ENCODE assay signal across 17 cellular contexts in the genomic region with DNA sequence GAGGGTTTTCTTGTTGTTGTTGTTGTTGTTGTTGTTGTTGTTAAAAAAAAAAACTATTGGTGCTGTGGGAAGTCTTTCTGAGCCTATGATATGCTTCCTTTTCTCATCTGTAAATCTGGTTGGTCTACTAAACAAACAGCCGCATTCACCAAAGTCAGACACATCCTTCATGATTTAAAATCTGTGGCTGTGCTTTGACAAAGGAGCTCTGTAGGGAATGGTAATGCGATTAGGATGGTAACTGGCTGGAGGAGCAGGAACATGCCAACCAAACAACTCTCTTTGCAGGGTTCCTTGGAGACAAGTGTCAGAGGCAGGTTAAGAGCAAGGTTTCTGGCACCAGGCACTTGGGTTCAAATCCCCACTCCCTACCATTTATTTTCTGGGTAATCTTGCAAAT. TPM values are rescaled to one million over a fixed set of nuclear protein-coding genes. Genes with fewer than 3 reads are reported as not detected.
DNase-seq lines count a peak whose midpoint lies in the region; ATAC-seq, FAIRE-seq and TF ChIP-seq lines count a peak whose summit lies in the region.
"Had no signal": no experiment of that assay in that cellular context is flagged by ENCODE, and none has a peak within 500 bp of the region (broad histone marks: within the 10 kb centered on the region; RNA-seq: fewer than 3 reads in every experiment).

No MANE protein-coding gene starts in this region.

- H3K27ac ChIP-seq in MM.1S (ENCODE audit: low read length) (peak overlapping the region; percentile 49; the same call in 1 of the 2 replicates), pancreas (no peak overlapping the region)
- H3K27ac ChIP-seq: breast epithelium, left ventricle myocardium inferior, prostate gland had no signal

- H3K4me2 ChIP-seq in MM.1S (ENCODE audit: low read depth, low read length): peak overlapping the region; percentile 58

- no peaks in the 10 kb centered on the region for H3K79me2 ChIP-seq in MM.1S (ENCODE audit: low read length)

- peak overlapping the region; percentile 85 for H3K27ac Mint-ChIP-seq in activated CD4-positive, alpha-beta T cell treated with anti-CD3 and anti-CD28 coated beads, Interleukin-2, amount 10 ng/mL, durations not matched to agents 24 days and 14 days
- H3K27ac Mint-ChIP-seq in central memory CD8-positive, alpha-beta T cell (ENCODE audit: low read depth): peak overlapping the region; percentile 87
- H3K27ac Mint-ChIP-seq: stimulated activated naive CD8-positive, alpha-beta T cell treated with anti-CD3 and anti-CD28 coated beads, Interleukin-15, Interleukin-2, amounts not matched to agents 100 ng/mL and 50 ng/mL, for 24 hours had no signal

- intact Hi-C loops in activated CD4-positive, alpha-beta T cell treated with anti-CD3 and anti-CD28 coated beads, Interleukin-2, amount 10 ng/mL, durations not matched to agents 24 days and 14 days (cut with micrococcal nuclease): no loop called here
- intact Hi-C loops in pancreas (cut with DNase I): no loop called here

- H3K27me3 ChIP-seq in MM.1S (replicated peaks; ENCODE audit: insufficient read depth, low read length) (no peaks in the 10 kb centered on the region), pancreas (no peaks in the 10 kb centered on the region)
- H3K27me3 ChIP-seq: breast epithelium had no signal

- H3K9me2 ChIP-seq in MM.1S (replicated peaks; ENCODE audit: insufficient read depth, low read length): no peaks in the 10 kb centered on the region

- H3K4me3 ChIP-seq in MM.1S (ENCODE audit: low read length): no peak overlapping the region
- H3K4me3 ChIP-seq in pancreas: no peak overlapping the region
- H3K4me3 ChIP-seq: breast epithelium, left ventricle myocardium inferior, prostate gland had no signal

- H4K20me1 ChIP-seq in MM.1S (ENCODE audit: insufficient read depth, low read length): no peaks in the 10 kb centered on the region

- H3K4me3 Mint-ChIP-seq in activated CD4-positive, alpha-beta T cell treated with anti-CD3 and anti-CD28 coated beads, Interleukin-2, amount 10 ng/mL, durations not matched to agents 24 days and 14 days: peak overlapping the region; percentile 55
- H3K4me3 Mint-ChIP-seq in central memory CD8-positive, alpha-beta T cell: peak overlapping the region; percentile 62
- H3K4me3 Mint-ChIP-seq: stimulated activated naive CD8-positive, alpha-beta T cell treated with anti-CD3 and anti-CD28 coated beads, Interleukin-15, Interleukin-2, amounts not matched to agents 100 ng/mL and 50 ng/mL, for 24 hours had no signal

- no peaks in the 10 kb centered on the region for H3K27me3 Mint-ChIP-seq in activated CD4-positive, alpha-beta T cell treated with anti-CD3 and anti-CD28 coated beads, Interleukin-2, amount 10 ng/mL, durations not matched to agents 24 days and 14 days
- H3K27me3 Mint-ChIP-seq in central memory CD8-positive, alpha-beta T cell: no peaks in the 10 kb centered on the region
- H3K27me3 Mint-ChIP-seq: stimulated activated naive CD8-positive, alpha-beta T cell treated with anti-CD3 and anti-CD28 coated beads, Interleukin-15, Interleukin-2, amounts not matched to agents 100 ng/mL and 50 ng/mL, for 24 hours had no signal

- no peak for FAIRE-seq in pancreas (lab: Jason Lieb, UNC)
- FAIRE-seq: A204.1 had no signal

- TF ChIP-seq CTCF in MM.1S (IDR thresholded peaks at IDR 0.05; ENCODE audit: low read length): no peak
- TF ChIP-seq CTCF in pancreas (IDR thresholded peaks at IDR 0.05): no peak

- no peak overlapping the region; the same call in 1 of the 2 replicates for H3K9ac ChIP-seq in MM.1S (ENCODE audit: low read length)

- H3K36me3 ChIP-seq in MM.1S (replicated peaks; ENCODE audit: insufficient read depth, low read length) (no peaks in the 10 kb centered on the region), pancreas (no peaks in the 10 kb centered on the region)
- H3K36me3 ChIP-seq: breast epithelium, left ventricle myocardium inferior, prostate gland had no signal

- H2AFZ ChIP-seq in MM.1S (ENCODE audit: low read length): peak overlapping the region; percentile 32

- H3K4me1 ChIP-seq in MM.1S (ENCODE audit: low read length): peaks cover 25% of the 10 kb centered on the region
- no peaks in the 10 kb centered on the region for H3K4me1 ChIP-seq in pancreas
- H3K4me1 ChIP-seq: breast epithelium, prostate gland had no signal

- H3K9me3 ChIP-seq in MM.1S (replicated peaks; ENCODE audit: insufficient read depth, low read length) (no peaks in the 10 kb centered on the region), pancreas (no peaks in the 10 kb centered on the region)
- H3K9me3 ChIP-seq: breast epithelium, left ventricle myocardium inferior, prostate gland had no signal

- DNase-seq in activated CD4-positive, alpha-beta T cell treated with anti-CD3 and anti-CD28 coated beads, Interleukin-2, amount 10 ng/mL, durations not matched to agents 24 days and 14 days: no peak
- DNase-seq in activated CD4-positive, alpha-beta T cell treated with anti-CD3 and anti-CD28 coated beads for 4 hours: no peak
- no peak for DNase-seq in MM.1S
- DNase-seq in central memory CD8-positive, alpha-beta T cell (ENCODE audit: low spot score in 2 of 2): no peak
- DNase-seq in pons (ENCODE audit: low spot score): peak; percentile 93
- no peak for DNase-seq in pancreas
- no peak for DNase-seq in NCI-H2107 (lab: John Stamatoyannopoulos, UW)
- DNase-seq: activated naive CD4-positive, alpha-beta T cell treated with anti-CD3 and anti-CD28 coated beads, Interleukin-2, amount 50 U/mL, for 16 hours; IMR-90; left ventricle myocardium inferior; NCI-H1092 treated with DMSO at 0.1 percent for 48 hours; stimulated activated CD4-positive, alpha-beta T cell treated with anti-CD3 and anti-CD28 coated beads, Interleukin-12 subunit alpha, Interleukin-12 subunit beta, amount 100 ng/mL, for 4 hours had no signal

- H3F3A ChIP-seq in MM.1S (ENCODE audit: insufficient read depth, low read length): 0 out of 2 replicates have a peak, but pooled peaks cover 9% of the 10 kb centered on the region

- peak; percentile 38 for ATAC-seq in central memory CD8-positive, alpha-beta T cell (replicated peaks; ENCODE audit: extremely low read depth, poor library complexity, severe bottlenecking)
- ATAC-seq in pancreas (no peak), GM21390 (IDR thresholded peaks at IDR 0.05; ENCODE audit: unreplicated experiment) (no peak)

- H3K36me3 Mint-ChIP-seq in activated CD4-positive, alpha-beta T cell treated with anti-CD3 and anti-CD28 coated beads, Interleukin-2, amount 10 ng/mL, durations not matched to agents 24 days and 14 days (ENCODE audit: low read depth): peaks cover 4% of the 10 kb centered on the region
- no peaks in the 10 kb centered on the region for H3K36me3 Mint-ChIP-seq in central memory CD8-positive, alpha-beta T cell (ENCODE audit: insufficient read depth)

- WGBS in pancreas, 2 donors: 86 to 87% methylated on average over 2 of the region's 2 CpGs

- peaks cover 25% of the 10 kb centered on the region for H3K9me3 Mint-ChIP-seq in activated CD4-positive, alpha-beta T cell treated with anti-CD3 and anti-CD28 coated beads, Interleukin-2, amount 10 ng/mL, durations not matched to agents 24 days and 14 days
- H3K9me3 Mint-ChIP-seq in central memory CD8-positive, alpha-beta T cell: no peaks in the 10 kb centered on the region

- H3K4me1 Mint-ChIP-seq in activated CD4-positive, alpha-beta T cell treated with anti-CD3 and anti-CD28 coated beads, Interleukin-2, amount 10 ng/mL, durations not matched to agents 24 days and 14 days: peaks cover 46% of the 10 kb centered on the region
- peaks cover 64% of the 10 kb centered on the region for H3K4me1 Mint-ChIP-seq in central memory CD8-positive, alpha-beta T cell

RNA-seq across cellular contexts. Expression of a gene that starts 14.9 kb away (rescaled TPM):
- total RNA-seq in activated CD4-positive, alpha-beta T cell treated with anti-CD3 and anti-CD28 coated beads, Interleukin-2, amount 10 ng/mL, durations not matched to agents 24 days and 14 days: 20.4 and 20.8 TPM in 2 replicates
- total RNA-seq in pancreas: 1 to 10 TPM; 3.0 to 5.1 (median 3.5) TPM
- polyA plus RNA-seq in pancreas: 1 to 10 TPM; 1.3 to 2.8 TPM
